Comparison of ENCODE assay signal across 8 cellular contexts in the genomic region with DNA sequence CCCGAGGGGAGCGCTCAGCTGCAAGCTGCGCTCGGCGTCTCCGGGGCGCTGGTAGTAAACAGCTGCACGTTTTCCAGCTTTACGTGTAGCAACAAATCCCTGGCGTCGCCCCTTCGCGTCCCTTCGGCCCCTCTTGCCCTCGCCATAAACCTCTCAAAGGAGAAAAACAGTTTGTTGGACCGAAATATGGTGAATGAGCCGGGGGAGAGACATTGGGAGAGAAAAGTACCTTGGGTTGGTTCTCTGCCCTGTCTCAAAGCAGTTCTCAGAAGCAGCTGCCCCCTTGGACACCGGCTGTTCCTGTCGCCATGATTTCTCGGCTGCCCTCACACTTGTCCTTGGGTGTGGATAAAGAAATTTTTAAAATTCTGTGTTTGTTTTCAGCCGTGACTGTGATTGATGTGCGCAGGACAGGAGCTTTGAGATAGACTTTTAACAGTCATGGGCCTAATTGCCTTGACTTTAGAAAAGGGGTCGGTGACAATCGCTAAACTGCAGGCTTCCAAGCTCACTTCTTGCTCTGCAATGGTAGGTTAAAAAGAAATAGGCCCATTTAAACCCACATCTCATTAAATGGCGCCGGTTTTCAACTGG. TPM values are rescaled to one million over a fixed set of nuclear protein-coding genes. Genes with fewer than 3 reads are reported as not detected.
DNase-seq lines count a peak whose midpoint lies in the region; ATAC-seq and TF ChIP-seq lines count a peak whose summit lies in the region.

No MANE protein-coding gene starts in this region.

- H3K27ac Mint-ChIP-seq in T-helper 1 cell treated with Interleukin-12 subunit alpha and Interleukin-12 subunit beta and Interleukin-4 antibody, amounts not matched to agents 30 μg/mL and 1 μg/mL, for 36 hours: peak overlapping the region; percentile 60
- peak overlapping the region; percentile 93 for H3K27ac Mint-ChIP-seq in T-helper 17 cell

- peak overlapping the region; percentile 77 to 90 (median 82) for H3K27ac ChIP-seq in sigmoid colon

- H3K4me3 ChIP-seq in foreskin fibroblast (ENCODE audit: low read depth in 1 of 2, low read length in 2 of 2) (peak overlapping the region; percentile 83 to 91), sigmoid colon (peak overlapping the region; percentile 83 to 98 (median 87))

- DNase-seq in T-helper 1 cell (no peak), T-helper 17 cell (no peak), foreskin fibroblast (no peak), sigmoid colon (no peak), DMS153 treated with DMSO at 0.1 percent for 48 hours (lab: John Stamatoyannopoulos, UW; ENCODE audit: unreplicated experiment) (no peak)

- H3K27me3 ChIP-seq in sigmoid colon: no peaks in the 10 kb centered on the region

- no peak for TF ChIP-seq POLR2A in sigmoid colon (IDR thresholded peaks at IDR 0.05)

- H3K27me3 Mint-ChIP-seq in T-helper 1 cell treated with Interleukin-12 subunit alpha and Interleukin-12 subunit beta and Interleukin-4 antibody, amounts not matched to agents 30 μg/mL and 1 μg/mL, for 36 hours (ENCODE audit: low read depth): no peaks in the 10 kb centered on the region
- H3K27me3 Mint-ChIP-seq in T-helper 17 cell: no peaks in the 10 kb centered on the region

- peaks cover 5% of the 10 kb centered on the region for H3K36me3 Mint-ChIP-seq in T-helper 1 cell treated with Interleukin-12 subunit alpha and Interleukin-12 subunit beta and Interleukin-4 antibody, amounts not matched to agents 30 μg/mL and 1 μg/mL, for 36 hours (ENCODE audit: low read depth)
- H3K36me3 Mint-ChIP-seq in T-helper 17 cell (ENCODE audit: low read depth): no peaks in the 10 kb centered on the region

- 2 to 7% methylated on average over 26 of the region's 26 CpGs for WGBS in sigmoid colon, 2 donors

- peaks cover 0 to 33% (median 18%) of the 10 kb centered on the region in 4 donors for H3K4me1 ChIP-seq in sigmoid colon

- TF ChIP-seq CTCF in foreskin fibroblast (IDR thresholded peaks at IDR 0.05; ENCODE audit: low read depth, low read length) (no peak), sigmoid colon (IDR thresholded peaks at IDR 0.05) (no peak)

- ATAC-seq in T-helper 17 cell: no peak
- no peak for ATAC-seq in HG03039 (IDR thresholded peaks at IDR 0.05; ENCODE audit: unreplicated experiment)
- ATAC-seq in HG03457 (IDR thresholded peaks at IDR 0.05; ENCODE audit: unreplicated experiment): no peak

- intact Hi-C loops in sigmoid colon (cut with DNase I): loop anchor here (5.0 to 10.0 kb wide), 3 partner anchors 51 to 641 kb away; a partner anchor contains a TSS

- peak overlapping the region; percentile 85 for H3K4me3 Mint-ChIP-seq in T-helper 1 cell treated with Interleukin-12 subunit alpha and Interleukin-12 subunit beta and Interleukin-4 antibody, amounts not matched to agents 30 μg/mL and 1 μg/mL, for 36 hours
- H3K4me3 Mint-ChIP-seq in T-helper 17 cell: peak overlapping the region; percentile 96

- no peaks in the 10 kb centered on the region for H3K9me3 Mint-ChIP-seq in T-helper 1 cell treated with Interleukin-12 subunit alpha and Interleukin-12 subunit beta and Interleukin-4 antibody, amounts not matched to agents 30 μg/mL and 1 μg/mL, for 36 hours

- no peaks in the 10 kb centered on the region for H3K36me3 ChIP-seq in sigmoid colon

- H3K9me3 ChIP-seq in T-helper 17 cell (ENCODE audit: control insufficient read depth, low read length, poor library complexity, severe bottlenecking) (no peaks in the 10 kb centered on the region), sigmoid colon (no peaks in the 10 kb centered on the region)

- TF ChIP-seq EP300 in sigmoid colon (IDR thresholded peaks at IDR 0.05): no peak

- peaks cover 36% of the 10 kb centered on the region for H3K4me1 Mint-ChIP-seq in T-helper 1 cell treated with Interleukin-12 subunit alpha and Interleukin-12 subunit beta and Interleukin-4 antibody, amounts not matched to agents 30 μg/mL and 1 μg/mL, for 36 hours (ENCODE audit: low read depth)
- peaks cover 35% of the 10 kb centered on the region for H3K4me1 Mint-ChIP-seq in T-helper 17 cell

RNA-seq across cellular contexts. Expression of a gene that starts 0.8 kb away (rescaled TPM):
- total RNA-seq in T-helper 17 cell: 10 to 100 TPM; 23.5 to 28.1 TPM
- total RNA-seq in sigmoid colon: 10 to 100 TPM; 19.7 to 24.1 (median 21.9) TPM
- polyA plus RNA-seq in sigmoid colon: 10 to 100 TPM in 1 of 3 donors, 1 to 10 TPM in 2; 5.1 to 14.5 (median 8.4) TPM

RNA-seq across cellular contexts. Expression of a gene that starts 52.5 kb away (rescaled TPM):
- total RNA-seq in T-helper 17 cell (10 to 100 TPM; 14.2 to 15.2 TPM), sigmoid colon (100 to 1,000 TPM in 3 of 4 donors, 10 to 100 TPM in 1; 94.1 to 122 (median 105) TPM)
- 100 to 1,000 TPM in 1 of 3 donors, 10 to 100 TPM in 2; 36.8 to 116 (median 65.5) TPM for polyA plus RNA-seq in sigmoid colon

Comparison
In these comparisons a context has a peak if more than half of its experiments do, and no peak if none do; other contexts are left out.
1. RNA of a gene that starts 52.5 kb away (total RNA-seq): 94.1 to 122 TPM in sigmoid colon; 14.2 to 15.2 TPM in T-helper 17 cell; every median in the first group is over 4 times any median in the second.